21 cellular contexts compared by ENCODE assay signal in the genomic region with DNA sequence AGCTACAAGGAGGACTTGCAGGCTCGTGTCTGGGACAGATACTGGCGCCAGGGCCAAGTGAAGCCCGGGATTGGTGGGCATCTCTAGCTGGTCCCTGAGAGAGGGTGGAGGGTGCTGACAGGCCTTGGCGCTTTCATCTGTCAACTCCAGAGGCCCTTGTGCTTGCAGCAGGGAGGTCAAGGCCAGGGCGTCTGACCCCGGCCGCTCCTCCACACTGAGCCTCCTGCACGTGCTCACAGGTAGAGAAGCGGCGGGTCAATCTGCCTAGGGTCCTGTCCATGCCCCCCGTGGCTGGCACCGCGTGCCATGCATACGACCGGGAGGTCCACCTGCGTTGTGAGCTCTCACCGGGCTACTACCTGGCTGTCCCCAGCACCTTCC. TPM values are rescaled to one million over a fixed set of nuclear protein-coding genes. Genes with fewer than 3 reads are reported as not detected.
DNase-seq lines count a peak whose midpoint lies in the region; ATAC-seq and TF ChIP-seq lines count a peak whose summit lies in the region.
"Had no signal": no experiment of that assay in that cellular context is flagged by ENCODE, and none has a peak within 500 bp of the region (broad histone marks: within the 10 kb centered on the region; RNA-seq: fewer than 3 reads in every experiment).

No MANE protein-coding gene starts in this region.

- H3K4me1 Mint-ChIP-seq in Calu3 (ENCODE audit: low read depth, unreplicated experiment), result no peaks in the 10 kb centered on the region
- H3K4me1 Mint-ChIP-seq in CD8-positive, alpha-beta memory T cell, result peaks cover 2 to 8% (median 4%) of the 10 kb centered on the region in 3 donors

- H3K4me3 ChIP-seq in lower lobe of right lung, result no peak overlapping the region
- H3K4me3 ChIP-seq in transverse colon, result no peak overlapping the region
- no peak overlapping the region for H3K4me3 ChIP-seq in CD8-positive, alpha-beta memory T cell (ENCODE audit: low read length)
- H3K4me3 ChIP-seq: esophagus muscularis mucosa, GM23248, pancreas had no signal

- in situ Hi-C loops in transverse colon (cut with MboI; ENCODE audit: low pct_ligation_motif_present in 1 of 4, low pct_unique_long_range_greater_than_20kb in 1 of 4, low sequenced_read_pairs in 3 of 4), result no loop called here

- peaks cover 4% of the 10 kb centered on the region for H3K36me3 Mint-ChIP-seq in Calu3 (ENCODE audit: insufficient read depth, unreplicated experiment)
- peaks cover 0 to 84% (median 0%) of the 10 kb centered on the region in 3 donors for H3K36me3 Mint-ChIP-seq in CD8-positive, alpha-beta memory T cell
- H3K36me3 Mint-ChIP-seq: activated naive CD8-positive, alpha-beta T cell; natural killer cell treated with Interleukin-12 subunit alpha and Interleukin-12 subunit beta and Interleukin-15 and Interleukin-18, amount 100 ng/mL, for 72 hours had no signal

- BruUV-seq in Calu3 (replicated peaks; lab: Mats Ljungman, UMichigan), result no TSS peak

- POLR2A ChIA-PET in CD8-positive, alpha-beta memory T cell (lab: Charles Lee), result no interaction called here

- H3K9me3 Mint-ChIP-seq in Calu3 (ENCODE audit: low read depth, unreplicated experiment), result no peaks in the 10 kb centered on the region
- no peaks in the 10 kb centered on the region for H3K9me3 Mint-ChIP-seq in CD8-positive, alpha-beta memory T cell
- H3K9me3 Mint-ChIP-seq: activated CD4-positive, alpha-beta memory T cell treated with anti-CD3 and anti-CD28 coated beads, Interleukin-2, amount 10 ng/mL, durations not matched to agents 7 days and 5 days; activated T-cell treated with anti-CD3 and anti-CD28 coated beads, Interleukin-2, amount 50 U/mL, for 72 hours; effector memory CD8-positive, alpha-beta T cell; natural killer cell treated with Interleukin-12 subunit alpha and Interleukin-12 subunit beta and Interleukin-15 and Interleukin-18, amount 100 ng/mL, for 72 hours had no signal

- H3K4me1 ChIP-seq in lower lobe of right lung (no peaks in the 10 kb centered on the region), transverse colon (peaks cover 0 to 4% (median 0%) of the 10 kb centered on the region in 4 donors)
- no peaks in the 10 kb centered on the region for H3K4me1 ChIP-seq in CD8-positive, alpha-beta memory T cell (ENCODE audit: insufficient read depth, low read length)
- H3K4me1 ChIP-seq: pancreas had no signal

- no peaks in the 10 kb centered on the region for H3K9me3 ChIP-seq in lower lobe of right lung
- no peaks in the 10 kb centered on the region for H3K9me3 ChIP-seq in transverse colon
- H3K9me3 ChIP-seq in CD8-positive, alpha-beta memory T cell (ENCODE audit: low read length), result no peaks in the 10 kb centered on the region
- H3K9me3 ChIP-seq: esophagus muscularis mucosa, gastroesophageal sphincter, pancreas had no signal

- DNase-seq in activated naive CD4-positive, alpha-beta T cell treated with anti-CD3 and anti-CD28 coated beads, Interleukin-2, amount 50 U/mL, for 16 hours, result peak; percentile 7
- no peak for DNase-seq in activated naive CD4-positive, alpha-beta T cell (lab: John Stamatoyannopoulos, UW)
- peak; percentile 71 for DNase-seq in cardiac septum (ENCODE audit: low spot score)
- peak; percentile 36 for DNase-seq in lower lobe of right lung
- DNase-seq in transverse colon, result peak; percentile 6
- DNase-seq in stimulated activated naive CD4-positive, alpha-beta T cell (lab: John Stamatoyannopoulos, UW), result no peak
- no peak for DNase-seq in Calu3
- DNase-seq in CD8-positive, alpha-beta memory T cell, result no peak
- DNase-seq: GF-D8; NCI-H748 treated with DMSO at 0.1 percent for 48 hours; SHP77 treated with DMSO at 0.1 percent for 48 hours; stimulated activated CD4-positive, alpha-beta T cell treated with anti-CD3 and anti-CD28 coated beads, Interleukin-4, amount 100 ng/mL, for 24 hours had no signal

- H3K4me3 Mint-ChIP-seq in Calu3 (ENCODE audit: low read depth, unreplicated experiment), result no peak overlapping the region
- no peak overlapping the region for H3K4me3 Mint-ChIP-seq in CD8-positive, alpha-beta memory T cell
- H3K4me3 Mint-ChIP-seq: activated CD4-positive, alpha-beta memory T cell treated with anti-CD3 and anti-CD28 coated beads, Interleukin-2, amount 10 ng/mL, durations not matched to agents 7 days and 5 days; activated naive CD8-positive, alpha-beta T cell; activated T-cell treated with anti-CD3 and anti-CD28 coated beads, Interleukin-2, amount 50 U/mL, for 72 hours; effector memory CD8-positive, alpha-beta T cell; natural killer cell treated with Interleukin-12 subunit alpha and Interleukin-12 subunit beta and Interleukin-15 and Interleukin-18, amount 100 ng/mL, for 72 hours had no signal

- no peaks in the 10 kb centered on the region for H3K27me3 Mint-ChIP-seq in Calu3 (ENCODE audit: unreplicated experiment)
- no peaks in the 10 kb centered on the region for H3K27me3 Mint-ChIP-seq in CD8-positive, alpha-beta memory T cell
- H3K27me3 Mint-ChIP-seq: activated CD4-positive, alpha-beta memory T cell treated with anti-CD3 and anti-CD28 coated beads, Interleukin-2, amount 10 ng/mL, durations not matched to agents 7 days and 5 days; activated naive CD8-positive, alpha-beta T cell; effector memory CD8-positive, alpha-beta T cell; natural killer cell treated with Interleukin-12 subunit alpha and Interleukin-12 subunit beta and Interleukin-15 and Interleukin-18, amount 100 ng/mL, for 72 hours had no signal

- H3K27ac Mint-ChIP-seq in Calu3 (ENCODE audit: unreplicated experiment), result no peak overlapping the region
- H3K27ac Mint-ChIP-seq in CD8-positive, alpha-beta memory T cell, result peak overlapping the region in 2 of 8 donors; percentile 27 to 38
- H3K27ac Mint-ChIP-seq: activated CD4-positive, alpha-beta memory T cell treated with anti-CD3 and anti-CD28 coated beads, Interleukin-2, amount 10 ng/mL, durations not matched to agents 7 days and 5 days; activated naive CD8-positive, alpha-beta T cell; activated T-cell treated with anti-CD3 and anti-CD28 coated beads, Interleukin-2, amount 50 U/mL, for 72 hours; natural killer cell treated with Interleukin-12 subunit alpha and Interleukin-12 subunit beta and Interleukin-15 and Interleukin-18, amount 100 ng/mL, for 72 hours had no signal

- intact Hi-C loops in cardiac septum (cut with DNase I), result no loop called here
- intact Hi-C loops in lower lobe of right lung (cut with DNase I), result no loop called here
- intact Hi-C loops in transverse colon (cut with DNase I; ENCODE audit: low total_unique reads), result no loop called here
- intact Hi-C loops in Calu3 (cut with micrococcal nuclease; ENCODE audit: unreplicated experiment), result no loop called here

- WGBS in transverse colon (ENCODE audit: low coverage in 1 of 2), 2 donors, result 92% methylated on average over 17 of the region's 17 CpGs; no CpG with 5 or more reads in 1 of the 2 donors

- no peak for TF ChIP-seq POLR2A in transverse colon (IDR thresholded peaks at IDR 0.05)

- CTCF ChIA-PET in Calu3 (lab: Charles Lee), result no interaction called here
- CTCF ChIA-PET in CD8-positive, alpha-beta memory T cell (lab: Charles Lee), result interaction anchor here (1.4 to 1.5 kb wide), 2 partner anchors 26 to 82 kb away, joined by 4 read pairs; no protein-coding TSS in a partner anchor

- no peaks in the 10 kb centered on the region for H3K27me3 ChIP-seq in lower lobe of right lung (ENCODE audit: low read depth)
- H3K27me3 ChIP-seq in transverse colon, result no peaks in the 10 kb centered on the region
- H3K27me3 ChIP-seq in CD8-positive, alpha-beta memory T cell (ENCODE audit: insufficient read depth, low read length, poor library complexity, severe bottlenecking), result no peaks in the 10 kb centered on the region
- H3K27me3 ChIP-seq: esophagus muscularis mucosa, gastroesophageal sphincter, pancreas had no signal

- ATAC-seq in lower lobe of right lung, result no peak

- no peak for TF ChIP-seq CTCF in lower lobe of right lung (IDR thresholded peaks at IDR 0.05)
- no peak for TF ChIP-seq CTCF in transverse colon (IDR thresholded peaks at IDR 0.05)
- TF ChIP-seq CTCF in Calu3 (IDR thresholded peaks at IDR 0.05; ENCODE audit: unreplicated experiment), result no peak

- H3K36me3 ChIP-seq in lower lobe of right lung, result peaks cover 84% of the 10 kb centered on the region
- H3K36me3 ChIP-seq in transverse colon, result peaks cover 0 to under 1% (median 0%) of the 10 kb centered on the region in 4 donors
- peaks cover 7% of the 10 kb centered on the region for H3K36me3 ChIP-seq in CD8-positive, alpha-beta memory T cell (ENCODE audit: insufficient read depth, low read length)

- H3K27ac ChIP-seq in lower lobe of right lung, result no peak overlapping the region
- no peak overlapping the region for H3K27ac ChIP-seq in transverse colon
- H3K27ac ChIP-seq in CD8-positive, alpha-beta memory T cell (ENCODE audit: low read depth, low read length), result no peak overlapping the region
- H3K27ac ChIP-seq: GM23248, pancreas had no signal

- TF ChIP-seq EP300 in transverse colon (IDR thresholded peaks at IDR 0.05; ENCODE audit: low read depth), result no peak

RNA-seq across cellular contexts. Expression of gene CAPN10, which starts 9.5 kb away (rescaled TPM):
- total RNA-seq in cardiac septum, result 24.3 TPM
- 37.2 TPM for total RNA-seq in lower lobe of right lung
- total RNA-seq in transverse colon, result 100 to 1,000 TPM in 1 of 4 donors, 10 to 100 TPM in 3; 41.9 to 118 (median 48.7) TPM
- total RNA-seq in Calu3 (2022), result 49.3 and 52.6 TPM in 2 replicates
- 10 to 100 TPM; 36.1 to 40.5 TPM for total RNA-seq in CD8-positive, alpha-beta memory T cell
- polyA plus RNA-seq in CD8-positive, alpha-beta memory T cell, result 19.5 TPM

RNA-seq across cellular contexts. Expression of gene RNPEPL1, which starts 27.8 kb away (rescaled TPM):
- total RNA-seq in cardiac septum (73.8 TPM), lower lobe of right lung (102 TPM), transverse colon (100 to 1,000 TPM; 118 to 208 (median 151) TPM), Calu3 (2022) (80.6 and 82.9 TPM in 2 replicates)
- 10 to 100 TPM; 55.6 to 61.1 TPM for total RNA-seq in CD8-positive, alpha-beta memory T cell
- polyA plus RNA-seq in CD8-positive, alpha-beta memory T cell, result 101 TPM

RNA-seq across cellular contexts. Expression of gene GPR35, which starts 29.2 kb away (rescaled TPM):
- total RNA-seq in cardiac septum, result 1.5 TPM
- total RNA-seq in lower lobe of right lung, result 4.7 TPM
- total RNA-seq in transverse colon, result 100 to 1,000 TPM in 3 of 4 donors, 10 to 100 TPM in 1; 91.1 to 244 (median 136) TPM
- total RNA-seq in Calu3 (2022), result 40.3 and 49.4 TPM in 2 replicates
- 1 to 10 TPM; 8.4 to 9.0 TPM for total RNA-seq in CD8-positive, alpha-beta memory T cell
- 1.9 TPM for polyA plus RNA-seq in CD8-positive, alpha-beta memory T cell
- total RNA-seq: GM23248 had no signal

RNA-seq across cellular contexts. Expression of gene DUSP28, which starts 35.9 kb away (rescaled TPM):
- total RNA-seq in cardiac septum, result 9.7 TPM
- 5.7 TPM for total RNA-seq in lower lobe of right lung
- total RNA-seq in transverse colon, result 10 to 100 TPM in 1 of 4 donors, 1 to 10 TPM in 3; 3.4 to 10.8 (median 6.2) TPM
- total RNA-seq in Calu3 (2022), result 5.1 and 8.5 TPM in 2 replicates
- 1 to 10 TPM; 7.0 TPM for total RNA-seq in CD8-positive, alpha-beta memory T cell
- polyA plus RNA-seq in CD8-positive, alpha-beta memory T cell, result 22.0 TPM

RNA-seq across cellular contexts. Expression of gene ANKMY1, which starts 38.3 kb away (rescaled TPM):
- total RNA-seq in cardiac septum (8.2 TPM), lower lobe of right lung (29.3 TPM), transverse colon (10 to 100 TPM; 15.1 to 64.0 (median 27.5) TPM), Calu3 (2022) (34.9 and 38.2 TPM in 2 replicates)
- 10 to 100 TPM; 22.4 to 27.9 TPM for total RNA-seq in CD8-positive, alpha-beta memory T cell
- polyA plus RNA-seq in CD8-positive, alpha-beta memory T cell, result 15.8 TPM

Comparison
In these comparisons a context has a peak if more than half of its experiments do, and no peak if none do; other contexts are left out.
1. DNase-seq: peak in activated naive CD4-positive, alpha-beta T cell treated with anti-CD3 and anti-CD28 coated beads, Interleukin-2, amount 50 U/mL, for 16 hours (single experiment), cardiac septum (single experiment), lower lobe of right lung (single experiment) and transverse colon (single experiment); none in activated naive CD4-positive, alpha-beta T cell (0 of 4), stimulated activated naive CD4-positive, alpha-beta T cell (0 of 6), Calu3 (single experiment) and CD8-positive, alpha-beta memory T cell (0 of 5).